ENCODE assay signal across 1 cellular context in the genomic region with DNA sequence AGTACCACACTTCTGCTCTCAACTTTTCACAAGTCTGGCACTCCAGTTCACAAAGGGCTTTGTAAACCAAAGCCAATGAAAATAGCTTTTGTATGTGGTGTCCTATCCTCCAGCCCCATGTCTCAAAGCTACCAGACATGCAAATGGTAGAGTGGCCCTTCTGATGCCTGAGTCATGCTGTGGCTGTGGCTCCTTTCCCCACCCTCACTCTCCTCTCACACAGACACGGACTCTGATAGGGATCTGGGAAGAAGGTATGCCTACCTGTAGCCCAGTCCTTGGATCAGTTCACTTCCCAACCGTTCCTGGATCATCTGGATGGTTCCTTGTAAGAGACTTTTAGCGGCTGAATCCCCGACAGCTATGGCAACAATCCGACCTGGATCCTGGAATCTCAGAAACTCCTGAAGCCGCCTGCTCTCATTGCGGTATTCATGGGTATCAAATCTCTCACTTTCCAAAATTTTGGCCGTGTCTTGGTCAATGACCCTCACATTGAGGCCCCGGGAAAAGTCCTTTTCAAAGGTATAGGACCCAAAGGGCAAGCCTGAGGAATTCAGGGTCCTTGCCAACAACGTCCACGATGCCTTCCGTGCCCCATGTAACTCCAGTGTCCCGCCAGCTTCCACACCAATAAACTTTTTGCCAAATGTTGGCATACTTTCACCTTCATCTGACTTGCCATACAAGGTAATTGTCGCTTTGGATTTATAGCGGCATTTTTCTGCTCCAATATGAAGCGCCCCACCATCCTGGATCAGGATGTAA.
TF ChIP-seq lines count a peak whose summit lies in the region.

No MANE protein-coding gene starts in this region.

TF ChIP-seq in WTC11, 78 proteins besides CTCF, POLR2A, EP300 and RAD21 (continued from another document):
- TF ChIP-seq, protein P1, sequence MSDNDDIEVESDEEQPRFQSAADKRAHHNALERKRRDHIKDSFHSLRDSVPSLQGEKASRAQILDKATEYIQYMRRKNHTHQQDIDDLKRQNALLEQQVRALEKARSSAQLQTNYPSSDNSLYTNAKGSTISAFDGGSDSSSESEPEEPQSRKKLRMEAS (CRISPR knock-in tag; IDR thresholded peaks at IDR 0.05), result no peak
- no peak for TF ChIP-seq ZNF121 (CRISPR knock-in tag; IDR thresholded peaks at IDR 0.05)
- TF ChIP-seq, protein P2, sequence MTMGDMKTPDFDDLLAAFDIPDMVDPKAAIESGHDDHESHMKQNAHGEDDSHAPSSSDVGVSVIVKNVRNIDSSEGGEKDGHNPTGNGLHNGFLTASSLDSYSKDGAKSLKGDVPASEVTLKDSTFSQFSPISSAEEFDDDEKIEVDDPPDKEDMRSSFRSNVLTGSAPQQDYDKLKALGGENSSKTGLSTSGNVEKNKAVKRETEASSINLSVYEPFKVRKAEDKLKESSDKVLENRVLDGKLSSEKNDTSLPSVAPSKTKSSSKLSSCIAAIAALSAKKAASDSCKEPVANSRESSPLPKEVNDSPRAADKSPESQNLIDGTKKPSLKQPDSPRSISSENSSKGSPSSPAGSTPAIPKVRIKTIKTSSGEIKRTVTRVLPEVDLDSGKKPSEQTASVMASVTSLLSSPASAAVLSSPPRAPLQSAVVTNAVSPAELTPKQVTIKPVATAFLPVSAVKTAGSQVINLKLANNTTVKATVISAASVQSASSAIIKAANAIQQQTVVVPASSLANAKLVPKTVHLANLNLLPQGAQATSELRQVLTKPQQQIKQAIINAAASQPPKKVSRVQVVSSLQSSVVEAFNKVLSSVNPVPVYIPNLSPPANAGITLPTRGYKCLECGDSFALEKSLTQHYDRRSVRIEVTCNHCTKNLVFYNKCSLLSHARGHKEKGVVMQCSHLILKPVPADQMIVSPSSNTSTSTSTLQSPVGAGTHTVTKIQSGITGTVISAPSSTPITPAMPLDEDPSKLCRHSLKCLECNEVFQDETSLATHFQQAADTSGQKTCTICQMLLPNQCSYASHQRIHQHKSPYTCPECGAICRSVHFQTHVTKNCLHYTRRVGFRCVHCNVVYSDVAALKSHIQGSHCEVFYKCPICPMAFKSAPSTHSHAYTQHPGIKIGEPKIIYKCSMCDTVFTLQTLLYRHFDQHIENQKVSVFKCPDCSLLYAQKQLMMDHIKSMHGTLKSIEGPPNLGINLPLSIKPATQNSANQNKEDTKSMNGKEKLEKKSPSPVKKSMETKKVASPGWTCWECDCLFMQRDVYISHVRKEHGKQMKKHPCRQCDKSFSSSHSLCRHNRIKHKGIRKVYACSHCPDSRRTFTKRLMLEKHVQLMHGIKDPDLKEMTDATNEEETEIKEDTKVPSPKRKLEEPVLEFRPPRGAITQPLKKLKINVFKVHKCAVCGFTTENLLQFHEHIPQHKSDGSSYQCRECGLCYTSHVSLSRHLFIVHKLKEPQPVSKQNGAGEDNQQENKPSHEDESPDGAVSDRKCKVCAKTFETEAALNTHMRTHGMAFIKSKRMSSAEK (CRISPR knock-in tag; IDR thresholded peaks at IDR 0.05; ENCODE audit: borderline replicate concordance), result no peak
- TF ChIP-seq, protein P3, sequence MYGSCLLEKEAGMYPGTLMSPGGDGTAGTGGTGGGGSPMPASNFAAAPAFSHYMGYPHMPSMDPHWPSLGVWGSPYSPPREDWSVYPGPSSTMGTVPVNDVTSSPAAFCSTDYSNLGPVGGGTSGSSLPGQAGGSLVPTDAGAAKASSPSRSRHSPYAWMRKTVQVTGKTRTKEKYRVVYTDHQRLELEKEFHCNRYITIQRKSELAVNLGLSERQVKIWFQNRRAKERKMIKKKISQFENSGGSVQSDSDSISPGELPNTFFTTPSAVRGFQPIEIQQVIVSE (CRISPR knock-in tag; IDR thresholded peaks at IDR 0.05; ENCODE audit: borderline replicate concordance), result no peak
- TF ChIP-seq, protein P4, sequence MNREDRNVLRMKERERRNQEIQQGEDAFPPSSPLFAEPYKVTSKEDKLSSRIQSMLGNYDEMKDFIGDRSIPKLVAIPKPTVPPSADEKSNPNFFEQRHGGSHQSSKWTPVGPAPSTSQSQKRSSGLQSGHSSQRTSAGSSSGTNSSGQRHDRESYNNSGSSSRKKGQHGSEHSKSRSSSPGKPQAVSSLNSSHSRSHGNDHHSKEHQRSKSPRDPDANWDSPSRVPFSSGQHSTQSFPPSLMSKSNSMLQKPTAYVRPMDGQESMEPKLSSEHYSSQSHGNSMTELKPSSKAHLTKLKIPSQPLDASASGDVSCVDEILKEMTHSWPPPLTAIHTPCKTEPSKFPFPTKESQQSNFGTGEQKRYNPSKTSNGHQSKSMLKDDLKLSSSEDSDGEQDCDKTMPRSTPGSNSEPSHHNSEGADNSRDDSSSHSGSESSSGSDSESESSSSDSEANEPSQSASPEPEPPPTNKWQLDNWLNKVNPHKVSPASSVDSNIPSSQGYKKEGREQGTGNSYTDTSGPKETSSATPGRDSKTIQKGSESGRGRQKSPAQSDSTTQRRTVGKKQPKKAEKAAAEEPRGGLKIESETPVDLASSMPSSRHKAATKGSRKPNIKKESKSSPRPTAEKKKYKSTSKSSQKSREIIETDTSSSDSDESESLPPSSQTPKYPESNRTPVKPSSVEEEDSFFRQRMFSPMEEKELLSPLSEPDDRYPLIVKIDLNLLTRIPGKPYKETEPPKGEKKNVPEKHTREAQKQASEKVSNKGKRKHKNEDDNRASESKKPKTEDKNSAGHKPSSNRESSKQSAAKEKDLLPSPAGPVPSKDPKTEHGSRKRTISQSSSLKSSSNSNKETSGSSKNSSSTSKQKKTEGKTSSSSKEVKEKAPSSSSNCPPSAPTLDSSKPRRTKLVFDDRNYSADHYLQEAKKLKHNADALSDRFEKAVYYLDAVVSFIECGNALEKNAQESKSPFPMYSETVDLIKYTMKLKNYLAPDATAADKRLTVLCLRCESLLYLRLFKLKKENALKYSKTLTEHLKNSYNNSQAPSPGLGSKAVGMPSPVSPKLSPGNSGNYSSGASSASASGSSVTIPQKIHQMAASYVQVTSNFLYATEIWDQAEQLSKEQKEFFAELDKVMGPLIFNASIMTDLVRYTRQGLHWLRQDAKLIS (CRISPR knock-in tag; IDR thresholded peaks at IDR 0.05; ENCODE audit: borderline replicate concordance), result no peak
- TF ChIP-seq TEAD1 (CRISPR knock-in tag; IDR thresholded peaks at IDR 0.05), result no peak
- no peak for TF ChIP-seq JUN (CRISPR knock-in tag; IDR thresholded peaks at IDR 0.05)
- TF ChIP-seq CBFB (CRISPR knock-in tag; IDR thresholded peaks at IDR 0.05; ENCODE audit: low read depth), result no peak
- TF ChIP-seq, protein P5, sequence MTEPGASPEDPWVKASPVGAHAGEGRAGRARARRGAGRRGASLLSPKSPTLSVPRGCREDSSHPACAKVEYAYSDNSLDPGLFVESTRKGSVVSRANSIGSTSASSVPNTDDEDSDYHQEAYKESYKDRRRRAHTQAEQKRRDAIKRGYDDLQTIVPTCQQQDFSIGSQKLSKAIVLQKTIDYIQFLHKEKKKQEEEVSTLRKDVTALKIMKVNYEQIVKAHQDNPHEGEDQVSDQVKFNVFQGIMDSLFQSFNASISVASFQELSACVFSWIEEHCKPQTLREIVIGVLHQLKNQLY (CRISPR knock-in tag; IDR thresholded peaks at IDR 0.05), result no peak
- no peak for TF ChIP-seq CREB1 (CRISPR knock-in tag; IDR thresholded peaks at IDR 0.05)
- no peak for TF ChIP-seq IRF2 (CRISPR knock-in tag; IDR thresholded peaks at IDR 0.05; ENCODE audit: borderline replicate concordance, low read depth)
- TF ChIP-seq, protein P6, sequence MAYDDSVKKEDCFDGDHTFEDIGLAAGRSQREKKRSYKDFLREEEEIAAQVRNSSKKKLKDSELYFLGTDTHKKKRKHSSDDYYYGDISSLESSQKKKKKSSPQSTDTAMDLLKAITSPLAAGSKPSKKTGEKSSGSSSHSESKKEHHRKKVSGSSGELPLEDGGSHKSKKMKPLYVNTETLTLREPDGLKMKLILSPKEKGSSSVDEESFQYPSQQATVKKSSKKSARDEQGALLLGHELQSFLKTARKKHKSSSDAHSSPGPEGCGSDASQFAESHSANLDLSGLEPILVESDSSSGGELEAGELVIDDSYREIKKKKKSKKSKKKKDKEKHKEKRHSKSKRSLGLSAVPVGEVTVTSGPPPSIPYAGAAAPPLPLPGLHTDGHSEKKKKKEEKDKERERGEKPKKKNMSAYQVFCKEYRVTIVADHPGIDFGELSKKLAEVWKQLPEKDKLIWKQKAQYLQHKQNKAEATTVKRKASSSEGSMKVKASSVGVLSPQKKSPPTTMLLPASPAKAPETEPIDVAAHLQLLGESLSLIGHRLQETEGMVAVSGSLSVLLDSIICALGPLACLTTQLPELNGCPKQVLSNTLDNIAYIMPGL (CRISPR knock-in tag; IDR thresholded peaks at IDR 0.05), result no peak
- no peak for TF ChIP-seq SOX15 (CRISPR knock-in tag; IDR thresholded peaks at IDR 0.05)
- TF ChIP-seq ZNF138 (CRISPR knock-in tag; conservative IDR thresholded peaks at IDR 0.05), result no peak
